In genomic region chr12:111255261-111255660, GRCh38 we compare ENCODE assay signal across 34 cellular contexts.
"Had no signal": no experiment of that assay in that cellular context is flagged by ENCODE, and none has a peak within 500 bp of the region (broad histone marks: within the 10 kb centered on the region; RNA-seq: fewer than 3 reads in every experiment).

No MANE protein-coding gene starts in this region.

- H3K4me3 ChIP-seq: MG63 had no signal

- DNase-seq: Karpas-422, Kasumi-1, MG63, MM.1S, MV-4-11, NCI-H1048, NCI-H1092, NCI-H1092 treated with DMSO at 0.1 percent for 48 hours, NCI-H1105, NCI-H1105 treated with DMSO at 0.1 percent for 48 hours, NCI-H1417, NCI-H1417 treated with DMSO at 0.1 percent for 48 hours, NCI-H1436, NCI-H1436 treated with DMSO at 0.1 percent for 48 hours, NCI-H146, NCI-H1694, NCI-H1694 treated with DMSO at 0.1 percent for 48 hours, NCI-H187, NCI-H187 treated with DMSO at 0.1 percent for 48 hours, NCI-H1930, NCI-H2029, NCI-H2029 treated with DMSO at 0.1 percent for 48 hours, NCI-H2081, NCI-H2081 treated with DMSO at 0.1 percent for 48 hours, NCI-H2107, NCI-H2171, NCI-H2227 treated with DMSO at 0.1 percent for 48 hours, NCI-H226, NCI-H345, NCI-H446, NCI-H446 treated with DMSO at 0.1 percent for 48 hours, NCI-H510A, NCI-H510A treated with DMSO at 0.1 percent for 48 hours, NCI-H524 had no signal

- H3K9me3 ChIP-seq: MG63 had no signal

- H3K36me3 ChIP-seq: MG63 had no signal
